12 cellular contexts compared by ENCODE assay signal in genomic region chr14:69037790-69038448, GRCh38. TPM values are rescaled to one million over a fixed set of nuclear protein-coding genes. Genes with fewer than 3 reads are reported as not detected.
DNase-seq lines count a peak whose midpoint lies in the region; ATAC-seq, FAIRE-seq and TF ChIP-seq lines count a peak whose summit lies in the region.
"Had no signal": no experiment of that assay in that cellular context is flagged by ENCODE, and none has a peak within 500 bp of the region (broad histone marks: within the 10 kb centered on the region; RNA-seq: fewer than 3 reads in every experiment).

No MANE protein-coding gene starts in this region.

- CTCF ChIA-PET in A549 (lab: Yijun Ruan, JAX) (interaction anchor here (0.6 to 4.3 kb wide), 15 partner anchors 14 to 175 kb away, joined by 3 to 17 read pairs (median 4); no protein-coding TSS in a partner anchor), HEK293 (lab: Yijun Ruan, JAX) (interaction anchor here (1.0 to 1.4 kb wide), 3 partner anchors 125 to 127 kb away, joined by 3 to 4 read pairs (median 4); no protein-coding TSS in a partner anchor)

- DNase-seq in A549 (ENCODE audit: low read depth in 1 of 2, low spot score in 1 of 2) (peak in 1 of 2 experiments; percentile 21), brain microvascular endothelial cell (no peak), kidney tubule cell (ENCODE audit: low spot score) (peak; percentile 76), left lobe of liver (ENCODE audit: low spot score) (no peak), NCI-H524 (lab: John Stamatoyannopoulos, UW) (no peak)
- no peak for DNase-seq in central memory CD4-positive, alpha-beta T cell
- DNase-seq: activated naive CD4-positive, alpha-beta T cell; stimulated activated CD4-positive, alpha-beta T cell treated with anti-CD3 and anti-CD28 coated beads, Interleukin-2, amount 100 ng/mL, for 48 hours had no signal

- no peak overlapping the region for H3K4me3 ChIP-seq in A549
- no peak overlapping the region for H3K4me3 ChIP-seq in HEK293 (ENCODE audit: low read depth, low read length)
- no peak overlapping the region for H3K4me3 ChIP-seq in brain microvascular endothelial cell (ENCODE audit: low read depth, low read length)
- H3K4me3 ChIP-seq: BLaER1 treated with 17β-estradiol and CSF1 and Interleukin-3, amounts not matched to agents 10 nM and 100 nM had no signal

- no peak for TF ChIP-seq EP300 in A549 (IDR thresholded peaks at IDR 0.05)

- peak in 1 of 2 experiments; percentile 6; a peak in 2 of 6 replicates for ATAC-seq in A549
- ATAC-seq in left lobe of liver, result no peak
- no peak for ATAC-seq in HG02610 (IDR thresholded peaks at IDR 0.05; ENCODE audit: unreplicated experiment)

- H3K9me3 ChIP-seq in A549, result no peaks in the 10 kb centered on the region
- no peaks in the 10 kb centered on the region for H3K9me3 ChIP-seq in HEK293 (ENCODE audit: control insufficient read depth, insufficient read depth, low read depth, low read length)
- H3K9me3 ChIP-seq: BLaER1 treated with 17β-estradiol and CSF1 and Interleukin-3, amounts not matched to agents 10 nM and 100 nM had no signal

- H3K4me1 ChIP-seq in A549 (peaks cover 37% of the 10 kb centered on the region), HEK293 (ENCODE audit: control insufficient read depth, insufficient read depth, low read length) (peaks cover 2% of the 10 kb centered on the region; the same call in 1 of the 2 replicates)

- TF ChIP-seq RAD21 in A549 (conservative IDR thresholded peaks at IDR 0.05 in 1 of 2, IDR thresholded peaks at IDR 0.05 in 1 of 2), result no peak

- FAIRE-seq in A549 (lab: Jason Lieb, UNC), result no peak

- in situ Hi-C loops in brain microvascular endothelial cell (cut with HindIII; ENCODE audit: low pct_ligation_motif_present, low sequenced_read_pairs), result no loop called here

- TF ChIP-seq CTCF in A549 (IDR thresholded peaks at IDR 0.05), result no peak
- TF ChIP-seq CTCF in HEK293 (tag by site-specific recombination; IDR thresholded peaks at IDR 0.05), result no peak
- no peak for TF ChIP-seq CTCF in brain microvascular endothelial cell (IDR thresholded peaks at IDR 0.05; ENCODE audit: low read depth, low read length, missing control alignments)

- 80% methylated on average over 7 of the region's 7 CpGs for WGBS in A549 (ENCODE audit: missing lambda C conversion rate)

- TF ChIP-seq POLR2A in A549 (IDR thresholded peaks at IDR 0.05; ENCODE audit: low read length), result no peak

- H3K36me3 ChIP-seq in HEK293 (ENCODE audit: control insufficient read depth in 2 of 2, insufficient read depth in 1 of 2, low read length in 2 of 2), result no peaks in the 10 kb centered on the region
- no peaks in the 10 kb centered on the region for H3K36me3 ChIP-seq in brain microvascular endothelial cell (replicated peaks)
- H3K36me3 ChIP-seq: BLaER1 treated with 17β-estradiol and CSF1 and Interleukin-3, amounts not matched to agents 10 nM and 100 nM had no signal

- peak overlapping the region; percentile 60 for H3K4me2 ChIP-seq in A549

- peak overlapping the region; percentile 67 to 83; a peak in 5 of 6 replicates for H3K27ac ChIP-seq in A549
- no peak overlapping the region for H3K27ac ChIP-seq in HEK293 (ENCODE audit: extremely low read depth, low read depth, low read length)
- H3K27ac ChIP-seq in brain microvascular endothelial cell, result peak overlapping the region; percentile 92
- H3K27ac ChIP-seq: BLaER1 treated with 17β-estradiol and CSF1 and Interleukin-3, amounts not matched to agents 10 nM and 100 nM; RWPE1 had no signal

- POLR2A ChIA-PET in A549 (lab: Yijun Ruan, JAX) (interaction anchor here (0.7 kb wide), 1 partner anchor 33 kb away, joined by 3 read pairs; no protein-coding TSS in a partner anchor), HEK293 (lab: Yijun Ruan, JAX) (interaction anchor here (1.5 to 1.6 kb wide), 2 partner anchors 24 to 58 kb away, joined by 4 to 6 read pairs; no protein-coding TSS in a partner anchor)

- H3K27me3 ChIP-seq in brain microvascular endothelial cell (replicated peaks), result no peaks in the 10 kb centered on the region
- H3K27me3 ChIP-seq: BLaER1 treated with 17β-estradiol and CSF1 and Interleukin-3, amounts not matched to agents 10 nM and 100 nM had no signal

TF ChIP-seq in A549, 52 proteins besides CTCF, POLR2A, EP300 and RAD21:
- TF ChIP-seq TP53 (CRISPR knock-in tag; IDR thresholded peaks at IDR 0.05), result no peak
- no peak for TF ChIP-seq FOSL2 (IDR thresholded peaks at IDR 0.05)
- peak; percentile 67; the same call in 1 of the 2 replicates for TF ChIP-seq FOSL2 (CRISPR knock-in tag; IDR thresholded peaks at IDR 0.05)

TF ChIP-seq in HEK293, 187 proteins besides CTCF, POLR2A, EP300 and RAD21 (continues in another document):
- TF ChIP-seq ZNF423 (tag by site-specific recombination; IDR thresholded peaks at IDR 0.05) (no peak), ZNF302 (tag by site-specific recombination; IDR thresholded peaks at IDR 0.05; ENCODE audit: low read depth) (no peak), REPIN1 (tag by site-specific recombination; IDR thresholded peaks at IDR 0.05; ENCODE audit: low read depth) (no peak), ZNF37A (tag by site-specific recombination; IDR thresholded peaks at IDR 0.05) (no peak), ZNF660 (tag by site-specific recombination; IDR thresholded peaks at IDR 0.05) (no peak), HOXD13 (CRISPR knock-in tag; IDR thresholded peaks at IDR 0.05; ENCODE audit: borderline replicate concordance) (no peak), ZNF174 (tag by site-specific recombination; IDR thresholded peaks at IDR 0.05) (no peak), YY2 (tag by site-specific recombination; IDR thresholded peaks at IDR 0.05) (no peak), ZNF510 (tag by site-specific recombination; IDR thresholded peaks at IDR 0.05; ENCODE audit: insufficient replicate concordance) (no peak), ZNF155 (tag by site-specific recombination; IDR thresholded peaks at IDR 0.05) (no peak), ZSCAN16 (tag by site-specific recombination; IDR thresholded peaks at IDR 0.05) (no peak), ZNF701 (tag by site-specific recombination; IDR thresholded peaks at IDR 0.05) (no peak), FEZF1 (tag by site-specific recombination; IDR thresholded peaks at IDR 0.05) (no peak), ZNF548 (tag by site-specific recombination; IDR thresholded peaks at IDR 0.05) (no peak), ZSCAN23 (tag by site-specific recombination; IDR thresholded peaks at IDR 0.05) (0 out of 2 replicates have a peak, but pooled peaks have one; percentile 60), ZNF530 (tag by site-specific recombination; IDR thresholded peaks at IDR 0.05; ENCODE audit: low read depth) (no peak), PRDM6 (tag by site-specific recombination; IDR thresholded peaks at IDR 0.05) (no peak), KLF16 (tag by site-specific recombination; IDR thresholded peaks at IDR 0.05) (no peak), ZNF670 (tag by site-specific recombination; IDR thresholded peaks at IDR 0.05; ENCODE audit: low read depth) (no peak), ZNF146 (tag by site-specific recombination; IDR thresholded peaks at IDR 0.05) (no peak), ZNF585B (tag by site-specific recombination; IDR thresholded peaks at IDR 0.05) (no peak), ZSCAN4 (tag by site-specific recombination; IDR thresholded peaks at IDR 0.05) (no peak), SP3 (tag by site-specific recombination; IDR thresholded peaks at IDR 0.05) (no peak), ZNF580 (tag by site-specific recombination; IDR thresholded peaks at IDR 0.05) (no peak), ZNF202 (tag by site-specific recombination; IDR thresholded peaks at IDR 0.05; ENCODE audit: borderline replicate concordance) (no peak)

RNA-seq across cellular contexts. Expression of gene ACTN1, which starts 58.8 kb away (rescaled TPM):
- 207 and 208 TPM in 2 replicates for polyA plus RNA-seq in A549 (2011; rRNA removed)
- polyA plus RNA-seq in A549 (2012; cell fraction: cytosol; rRNA removed), result 265 and 286 TPM in 2 replicates
- 559 and 760 TPM in 2 replicates for polyA plus RNA-seq in A549 (2012; cell fraction: nucleus; rRNA removed)
- polyA plus RNA-seq in A549 (2017; fragmentation: RNase III; extraction: RNeasy Plus Mini Kit Qiagen cat#74134 plus additional on column Dnase treatment), result 245 to 269 TPM (median 252 TPM) in 3 replicates
- polyA minus RNA-seq in A549 (2011; rRNA and poly(A)+ RNA removed), result 580 and 586 TPM in 2 replicates
- total RNA-seq in left lobe of liver, result 60.1 TPM
